12 cellular contexts compared by ENCODE assay signal in the genomic region with DNA sequence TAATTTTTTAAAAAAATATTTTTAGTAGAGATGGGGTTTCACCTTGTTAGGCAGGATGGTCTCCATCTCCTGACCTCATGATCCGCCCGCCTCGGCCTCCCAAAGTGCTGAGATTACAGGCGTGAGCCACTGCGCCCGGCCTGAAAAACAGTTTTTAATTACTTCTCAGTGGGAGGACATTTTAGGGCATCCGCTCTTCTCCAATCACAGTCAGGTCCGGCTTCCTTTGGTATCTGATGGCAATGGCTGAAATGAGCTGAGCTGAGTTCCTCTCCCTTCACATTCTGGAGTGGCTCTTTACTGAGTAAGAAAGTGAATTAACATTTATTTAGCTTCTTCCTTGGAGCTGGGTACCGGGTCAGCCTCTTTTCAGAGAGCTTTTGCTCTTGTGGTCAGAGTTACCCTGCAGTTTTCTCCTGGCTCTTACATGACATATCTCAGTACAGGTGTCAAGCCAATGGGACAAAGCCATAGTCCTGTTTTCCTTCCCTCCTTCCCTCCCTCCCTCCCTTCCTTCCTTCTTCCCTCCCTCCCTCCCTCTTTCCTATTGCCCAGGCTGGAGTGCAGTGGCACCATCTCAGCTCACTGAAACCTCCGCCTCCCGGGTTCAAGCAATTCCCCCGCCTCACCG. TPM values are rescaled to one million over a fixed set of nuclear protein-coding genes. Genes with fewer than 3 reads are reported as not detected.
DNase-seq lines count a peak whose midpoint lies in the region; ATAC-seq and TF ChIP-seq lines count a peak whose summit lies in the region.
"Had no signal": no experiment of that assay in that cellular context is flagged by ENCODE, and none has a peak within 500 bp of the region (broad histone marks: within the 10 kb centered on the region; RNA-seq: fewer than 3 reads in every experiment).

No MANE protein-coding gene starts in this region.

- TF ChIP-seq CTCF in DOHH2 (IDR thresholded peaks at IDR 0.05; ENCODE audit: low read depth, low read length, poor library complexity, severe bottlenecking) (no peak), MM.1S (IDR thresholded peaks at IDR 0.05; ENCODE audit: low read length) (no peak), osteoblast (IDR thresholded peaks at IDR 0.05; ENCODE audit: extremely low read depth, low read depth, low read length) (no peak)

- H3K27ac ChIP-seq in DOHH2 (ENCODE audit: low read depth, low read length), result no peak overlapping the region
- no peak overlapping the region for H3K27ac ChIP-seq in MM.1S (ENCODE audit: low read length)
- no peak overlapping the region for H3K27ac ChIP-seq in osteoblast (ENCODE audit: low read depth, low read length)

- H3K4me1 ChIP-seq in DOHH2 (ENCODE audit: control insufficient read depth, low read length), result peaks cover 18% of the 10 kb centered on the region
- H3K4me1 ChIP-seq in MM.1S (ENCODE audit: low read length), result no peaks in the 10 kb centered on the region
- peaks cover 4% of the 10 kb centered on the region for H3K4me1 ChIP-seq in osteoblast (ENCODE audit: insufficient read depth, low read length)
- H3K4me1 ChIP-seq: HAP-1 had no signal

- H3K36me3 ChIP-seq in DOHH2 (ENCODE audit: control insufficient read depth, low read length) (peaks cover 19% of the 10 kb centered on the region), MM.1S (replicated peaks; ENCODE audit: insufficient read depth, low read length) (no peaks in the 10 kb centered on the region), osteoblast (ENCODE audit: insufficient read depth, low read length) (peaks cover 13% of the 10 kb centered on the region)

- peaks cover 17% of the 10 kb centered on the region for H3F3A ChIP-seq in DOHH2 (ENCODE audit: control insufficient read depth, insufficient read depth)
- H3F3A ChIP-seq in MM.1S (ENCODE audit: insufficient read depth, low read length), result peaks cover 7% of the 10 kb centered on the region; the same call in 1 of the 2 replicates

- DNase-seq in MM.1S (no peak), osteoblast (ENCODE audit: insufficient read length, low spot score, missing footprints) (peak; percentile 15), DMS 273 (lab: John Stamatoyannopoulos, UW; ENCODE audit: unreplicated experiment) (no peak), cerebellar nuclear complex (lab: John Stamatoyannopoulos, UW) (no peak)
- no peak for DNase-seq in stimulated activated CD4-positive, alpha-beta T cell treated with anti-CD3 and anti-CD28 coated beads, Interleukin-4, amount 100 ng/mL, for 24 hours
- DNase-seq: activated effector memory CD4-positive, alpha-beta T cell treated with anti-CD3 and anti-CD28 coated beads, Interleukin-2, amount 50 U/mL, for 16 hours; MV-4-11; NK-92 treated with Interleukin-12 subunit alpha and Interleukin-12 subunit beta, amount 100 ng/mL, for 24 hours had no signal

- H3K79me2 ChIP-seq in DOHH2 (ENCODE audit: control insufficient read depth, low read length) (peaks cover 21% of the 10 kb centered on the region), MM.1S (ENCODE audit: low read length) (peaks cover 14% of the 10 kb centered on the region), osteoblast (ENCODE audit: insufficient read depth, low read length) (peaks cover 15% of the 10 kb centered on the region)

- H3K4me1 Mint-ChIP-seq in dendritic cell treated with granulocyte-macrophage colony-stimulating factor and Interleukin-4, amounts not matched to agents 40 ng/mL and 50 ng/mL, for 4 days (ENCODE audit: low read depth), result peaks cover 34% of the 10 kb centered on the region

- H3K4me2 ChIP-seq in DOHH2 (ENCODE audit: low read length) (peak overlapping the region; percentile 83), MM.1S (ENCODE audit: low read depth, low read length) (peak overlapping the region; percentile 99; the same call in 1 of the 2 replicates), osteoblast (ENCODE audit: insufficient read depth, low read length) (peak overlapping the region; percentile 100)

- intact Hi-C loops in dendritic cell treated with granulocyte-macrophage colony-stimulating factor and Interleukin-4, amounts not matched to agents 40 ng/mL and 50 ng/mL, for 4 days (cut with micrococcal nuclease), result no loop called here

- no peaks in the 10 kb centered on the region for H3K9me3 ChIP-seq in DOHH2 (ENCODE audit: control insufficient read depth, insufficient read depth, low read length)
- H3K9me3 ChIP-seq in MM.1S (replicated peaks; ENCODE audit: insufficient read depth, low read length), result no peaks in the 10 kb centered on the region
- no peaks in the 10 kb centered on the region for H3K9me3 ChIP-seq in osteoblast (ENCODE audit: low read depth, low read length)
- H3K9me3 ChIP-seq: HAP-1 had no signal

- no peaks in the 10 kb centered on the region for H3K9me3 Mint-ChIP-seq in dendritic cell treated with granulocyte-macrophage colony-stimulating factor and Interleukin-4, amounts not matched to agents 40 ng/mL and 50 ng/mL, for 4 days

- peaks cover 44% of the 10 kb centered on the region for H3K36me3 Mint-ChIP-seq in dendritic cell treated with granulocyte-macrophage colony-stimulating factor and Interleukin-4, amounts not matched to agents 40 ng/mL and 50 ng/mL, for 4 days (ENCODE audit: low read depth)

- peaks cover 5% of the 10 kb centered on the region for H3K27me3 Mint-ChIP-seq in dendritic cell treated with granulocyte-macrophage colony-stimulating factor and Interleukin-4, amounts not matched to agents 40 ng/mL and 50 ng/mL, for 4 days

- no peak overlapping the region for H3K9ac ChIP-seq in MM.1S (ENCODE audit: low read length)

- H3K4me3 Mint-ChIP-seq in dendritic cell treated with granulocyte-macrophage colony-stimulating factor and Interleukin-4, amounts not matched to agents 40 ng/mL and 50 ng/mL, for 4 days, result peak overlapping the region; percentile 84

- H3K4me3 ChIP-seq in DOHH2 (ENCODE audit: low read length) (peak overlapping the region; percentile 82), MM.1S (ENCODE audit: low read length) (no peak overlapping the region), osteoblast (ENCODE audit: insufficient read depth, low read length) (no peak overlapping the region)

- H3K9me2 ChIP-seq in DOHH2 (replicated peaks; ENCODE audit: control insufficient read depth, low read length) (no peaks in the 10 kb centered on the region), MM.1S (replicated peaks; ENCODE audit: insufficient read depth, low read length) (no peaks in the 10 kb centered on the region)

- peak overlapping the region; percentile 78 for H3K27ac Mint-ChIP-seq in dendritic cell treated with granulocyte-macrophage colony-stimulating factor and Interleukin-4, amounts not matched to agents 40 ng/mL and 50 ng/mL, for 4 days

- H3K27me3 ChIP-seq in DOHH2 (ENCODE audit: control insufficient read depth, low read length) (no peaks in the 10 kb centered on the region), MM.1S (replicated peaks; ENCODE audit: insufficient read depth, low read length) (no peaks in the 10 kb centered on the region), osteoblast (ENCODE audit: insufficient read depth, low read length) (no peaks in the 10 kb centered on the region)

- H4K20me1 ChIP-seq in DOHH2 (ENCODE audit: control insufficient read depth, insufficient read depth, low read depth, low read length) (no peaks in the 10 kb centered on the region), MM.1S (ENCODE audit: insufficient read depth, low read length) (no peaks in the 10 kb centered on the region), osteoblast (ENCODE audit: insufficient read depth, low read length) (no peaks in the 10 kb centered on the region)

- ATAC-seq in GM19035 (IDR thresholded peaks at IDR 0.05; ENCODE audit: unreplicated experiment), result no peak

- H2AFZ ChIP-seq in MM.1S (ENCODE audit: low read length) (no peak overlapping the region), osteoblast (ENCODE audit: low read length) (no peak overlapping the region)

RNA-seq across cellular contexts. Expression of gene TTC27, which starts 1.1 kb away (rescaled TPM):
- 24.8 and 25.3 TPM in 2 replicates for total RNA-seq in osteoblast
